Comparison of ENCODE assay signal across 23 cellular contexts in genomic region chr15:67508367-67508766, GRCh38.
"Had no signal": no experiment of that assay in that cellular context is flagged by ENCODE, and none has a peak within 500 bp of the region (broad histone marks: within the 10 kb centered on the region; RNA-seq: fewer than 3 reads in every experiment).

No MANE protein-coding gene starts in this region.

- H3K9me3 ChIP-seq: left lung, thoracic aorta, vagina had no signal

- H3K36me3 ChIP-seq: thoracic aorta had no signal

- DNase-seq: activated CD4-positive, alpha-beta T cell treated with anti-CD3 and anti-CD28 coated beads for 4 hours; activated CD4-positive, alpha-beta T cell treated with anti-CD3 and anti-CD28 coated beads, Interleukin-2, amount 50 U/mL, for 48 hours; activated CD4-positive, CD25-positive, alpha-beta regulatory T cell; activated naive CD4-positive, alpha-beta T cell treated with Interleukin-2 at 50 U/mL for 16 hours; activated naive CD8-positive, alpha-beta T cell treated with anti-CD3 and anti-CD28 coated beads for 36 hours; activated T-cell treated with anti-CD3 and anti-CD28 coated beads, Interleukin-2, amount 50 U/mL, for 48 hours; amniotic stem cell; foreskin keratinocyte; kidney glomerular epithelial cell; left lung; naive B cell; nucleus accumbens; stimulated activated CD4-positive, alpha-beta T cell treated with anti-CD3 and anti-CD28 coated beads, Interleukin-15, amount 100 ng/mL, for 24 hours; stimulated activated CD8-positive, alpha-beta memory T cell treated with anti-CD3 and anti-CD28 coated beads, Interleukin-4, amount 100 ng/mL, for 48 hours; stimulated activated naive CD4-positive, alpha-beta T cell; T1000 had no signal

- H3K4me3 ChIP-seq: coronary artery, left lung, lung, smooth muscle cell, thoracic aorta, vagina had no signal

- H3K27me3 ChIP-seq: foreskin keratinocyte, left lung, vagina had no signal

- ATAC-seq: foreskin keratinocyte, left lung, sciatic nerve had no signal

- FAIRE-seq: bronchial epithelial cell had no signal
